ENCODE assay signal across 10 cellular contexts in genomic region chr17:41338961-41339485, GRCh38. TPM values are rescaled to one million over a fixed set of nuclear protein-coding genes. Genes with fewer than 3 reads are reported as not detected.
DNase-seq lines count a peak whose midpoint lies in the region; ATAC-seq and TF ChIP-seq lines count a peak whose summit lies in the region.
"Had no signal": no experiment of that assay in that cellular context is flagged by ENCODE, and none has a peak within 500 bp of the region (broad histone marks: within the 10 kb centered on the region; RNA-seq: fewer than 3 reads in every experiment).

No MANE protein-coding gene starts in this region.

- H3K4me1 Mint-ChIP-seq in memory B cell: peaks cover 18% of the 10 kb centered on the region
- H3K4me1 Mint-ChIP-seq in chondrocyte (ENCODE audit: low read depth): no peaks in the 10 kb centered on the region

- ATAC-seq in HG03175 (IDR thresholded peaks at IDR 0.05; ENCODE audit: unreplicated experiment) (peak; percentile 37), memory B cell (ENCODE audit: low read depth) (peak; percentile 76), GM18511 (IDR thresholded peaks at IDR 0.05; ENCODE audit: unreplicated experiment) (no peak)
- peak; percentile 41 to 71 for ATAC-seq in activated naive CD4-positive, alpha-beta T cell treated with anti-CD3 and anti-CD28 coated beads, Interleukin-2, amount 50 U/mL, for 72 hours

- TF ChIP-seq CTCF in chondrocyte (IDR thresholded peaks at IDR 0.05): no peak

- peaks cover 13 to 14% of the 10 kb centered on the region in 2 donors for H3K36me3 Mint-ChIP-seq in activated naive CD4-positive, alpha-beta T cell treated with anti-CD3 and anti-CD28 coated beads, Interleukin-2, amount 50 U/mL, for 72 hours
- H3K36me3 Mint-ChIP-seq in memory B cell: peaks cover 5% of the 10 kb centered on the region
- peaks cover 7% of the 10 kb centered on the region for H3K36me3 Mint-ChIP-seq in chondrocyte (ENCODE audit: low read depth)

- H3K27me3 Mint-ChIP-seq in memory B cell: peaks cover 6% of the 10 kb centered on the region
- peaks cover 13% of the 10 kb centered on the region for H3K27me3 Mint-ChIP-seq in chondrocyte (ENCODE audit: low read depth)

- DNase-seq in ELR (ENCODE audit: low read depth) (peak; percentile 26), memory B cell (ENCODE audit: low spot score in 2 of 2) (no peak), NCI-H446 (lab: John Stamatoyannopoulos, UW) (no peak), mesenteric fat pad (ENCODE audit: low spot score) (no peak), chondrocyte (ENCODE audit: low spot score) (no peak)
- DNase-seq in activated naive CD4-positive, alpha-beta T cell treated with anti-CD3 and anti-CD28 coated beads, Interleukin-2, amount 50 U/mL, for 72 hours (ENCODE audit: low spot score in 2 of 2): peak in 1 of 2 donors; percentile 42
- DNase-seq: erythroblast, nephron progenitor cell had no signal

- H3K4me3 Mint-ChIP-seq in memory B cell: no peak overlapping the region
- H3K4me3 Mint-ChIP-seq in chondrocyte (ENCODE audit: unreplicated experiment): no peak overlapping the region
- H3K4me3 Mint-ChIP-seq: nephron progenitor cell had no signal

- peak overlapping the region; percentile 69 to 81 for H3K27ac Mint-ChIP-seq in activated naive CD4-positive, alpha-beta T cell treated with anti-CD3 and anti-CD28 coated beads, Interleukin-2, amount 50 U/mL, for 72 hours
- H3K27ac Mint-ChIP-seq in memory B cell: peak overlapping the region; percentile 62
- H3K27ac Mint-ChIP-seq in chondrocyte (ENCODE audit: unreplicated experiment): no peak overlapping the region
- H3K27ac Mint-ChIP-seq: nephron progenitor cell had no signal

- H3K9me3 Mint-ChIP-seq in activated naive CD4-positive, alpha-beta T cell treated with anti-CD3 and anti-CD28 coated beads, Interleukin-2, amount 50 U/mL, for 72 hours: peaks cover 8 to 12% of the 10 kb centered on the region in 2 donors
- H3K9me3 Mint-ChIP-seq in memory B cell (peaks cover 9% of the 10 kb centered on the region), chondrocyte (ENCODE audit: low read depth) (peaks cover 26% of the 10 kb centered on the region)

RNA-seq across cellular contexts. Expression of gene KRT33A, which starts 11.6 kb away (rescaled TPM):
- not detected for total RNA-seq in activated naive CD4-positive, alpha-beta T cell treated with anti-CD3 and anti-CD28 coated beads, Interleukin-2, amount 50 U/mL, for 72 hours
- total RNA-seq in mesenteric fat pad: not detected
- not detected in 3 replicates for total RNA-seq in chondrocyte

RNA-seq across cellular contexts. Expression of gene KRTAP17-1, which starts 23.5 kb away (rescaled TPM):
- total RNA-seq in activated naive CD4-positive, alpha-beta T cell treated with anti-CD3 and anti-CD28 coated beads, Interleukin-2, amount 50 U/mL, for 72 hours: not detected
- total RNA-seq in mesenteric fat pad (not detected), chondrocyte (not detected in 3 replicates)

RNA-seq across cellular contexts. Expression of gene KRTAP16-1, which starts 29.9 kb away (rescaled TPM):
- not detected for total RNA-seq in activated naive CD4-positive, alpha-beta T cell treated with anti-CD3 and anti-CD28 coated beads, Interleukin-2, amount 50 U/mL, for 72 hours
- total RNA-seq in mesenteric fat pad: not detected
- total RNA-seq in chondrocyte: not detected in 3 replicates

RNA-seq across cellular contexts. Expression of gene KRT33B, which starts 30.6 kb away (rescaled TPM):
- not detected for total RNA-seq in activated naive CD4-positive, alpha-beta T cell treated with anti-CD3 and anti-CD28 coated beads, Interleukin-2, amount 50 U/mL, for 72 hours
- total RNA-seq in mesenteric fat pad: not detected
- not detected in 3 replicates for total RNA-seq in chondrocyte

RNA-seq across cellular contexts. Expression of gene KRTAP29-1, which starts 36.4 kb away (rescaled TPM):
- total RNA-seq in activated naive CD4-positive, alpha-beta T cell treated with anti-CD3 and anti-CD28 coated beads, Interleukin-2, amount 50 U/mL, for 72 hours: not detected
- total RNA-seq in mesenteric fat pad (not detected), chondrocyte (not detected in 3 replicates)
